1 cellular context compared by ENCODE assay signal in the genomic region with DNA sequence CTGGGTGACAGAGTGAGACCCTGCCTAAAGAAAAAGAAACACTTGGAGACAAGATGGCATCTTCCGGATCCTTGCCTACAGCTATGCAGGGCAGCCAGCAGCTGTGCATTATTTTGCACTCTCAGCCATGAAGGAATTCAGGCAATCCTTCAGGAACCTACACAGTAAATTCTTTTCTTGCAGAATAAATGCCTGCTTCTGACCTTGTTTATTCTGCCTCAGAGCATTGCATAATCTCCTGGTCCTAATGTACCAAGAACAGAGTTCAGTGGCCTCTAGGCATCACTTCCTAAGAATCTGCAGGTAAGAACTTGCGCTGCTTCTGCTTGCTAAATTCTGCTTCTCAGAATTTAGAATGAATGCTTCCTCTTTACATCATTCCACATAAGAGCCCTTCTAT.
TF ChIP-seq lines count a peak whose summit lies in the region.

No MANE protein-coding gene starts in this region.

TF ChIP-seq in HepG2, 621 proteins besides CTCF, POLR2A, EP300 and RAD21 (continued from another document and continues in another):
- TF ChIP-seq, protein P1, sequence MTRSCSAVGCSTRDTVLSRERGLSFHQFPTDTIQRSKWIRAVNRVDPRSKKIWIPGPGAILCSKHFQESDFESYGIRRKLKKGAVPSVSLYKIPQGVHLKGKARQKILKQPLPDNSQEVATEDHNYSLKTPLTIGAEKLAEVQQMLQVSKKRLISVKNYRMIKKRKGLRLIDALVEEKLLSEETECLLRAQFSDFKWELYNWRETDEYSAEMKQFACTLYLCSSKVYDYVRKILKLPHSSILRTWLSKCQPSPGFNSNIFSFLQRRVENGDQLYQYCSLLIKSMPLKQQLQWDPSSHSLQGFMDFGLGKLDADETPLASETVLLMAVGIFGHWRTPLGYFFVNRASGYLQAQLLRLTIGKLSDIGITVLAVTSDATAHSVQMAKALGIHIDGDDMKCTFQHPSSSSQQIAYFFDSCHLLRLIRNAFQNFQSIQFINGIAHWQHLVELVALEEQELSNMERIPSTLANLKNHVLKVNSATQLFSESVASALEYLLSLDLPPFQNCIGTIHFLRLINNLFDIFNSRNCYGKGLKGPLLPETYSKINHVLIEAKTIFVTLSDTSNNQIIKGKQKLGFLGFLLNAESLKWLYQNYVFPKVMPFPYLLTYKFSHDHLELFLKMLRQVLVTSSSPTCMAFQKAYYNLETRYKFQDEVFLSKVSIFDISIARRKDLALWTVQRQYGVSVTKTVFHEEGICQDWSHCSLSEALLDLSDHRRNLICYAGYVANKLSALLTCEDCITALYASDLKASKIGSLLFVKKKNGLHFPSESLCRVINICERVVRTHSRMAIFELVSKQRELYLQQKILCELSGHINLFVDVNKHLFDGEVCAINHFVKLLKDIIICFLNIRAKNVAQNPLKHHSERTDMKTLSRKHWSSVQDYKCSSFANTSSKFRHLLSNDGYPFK (CRISPR knock-in tag; IDR thresholded peaks at IDR 0.05; ENCODE audit: borderline replicate concordance), result no peak
- no peak for TF ChIP-seq AHR (CRISPR knock-in tag; IDR thresholded peaks at IDR 0.05)
- TF ChIP-seq, protein P2, sequence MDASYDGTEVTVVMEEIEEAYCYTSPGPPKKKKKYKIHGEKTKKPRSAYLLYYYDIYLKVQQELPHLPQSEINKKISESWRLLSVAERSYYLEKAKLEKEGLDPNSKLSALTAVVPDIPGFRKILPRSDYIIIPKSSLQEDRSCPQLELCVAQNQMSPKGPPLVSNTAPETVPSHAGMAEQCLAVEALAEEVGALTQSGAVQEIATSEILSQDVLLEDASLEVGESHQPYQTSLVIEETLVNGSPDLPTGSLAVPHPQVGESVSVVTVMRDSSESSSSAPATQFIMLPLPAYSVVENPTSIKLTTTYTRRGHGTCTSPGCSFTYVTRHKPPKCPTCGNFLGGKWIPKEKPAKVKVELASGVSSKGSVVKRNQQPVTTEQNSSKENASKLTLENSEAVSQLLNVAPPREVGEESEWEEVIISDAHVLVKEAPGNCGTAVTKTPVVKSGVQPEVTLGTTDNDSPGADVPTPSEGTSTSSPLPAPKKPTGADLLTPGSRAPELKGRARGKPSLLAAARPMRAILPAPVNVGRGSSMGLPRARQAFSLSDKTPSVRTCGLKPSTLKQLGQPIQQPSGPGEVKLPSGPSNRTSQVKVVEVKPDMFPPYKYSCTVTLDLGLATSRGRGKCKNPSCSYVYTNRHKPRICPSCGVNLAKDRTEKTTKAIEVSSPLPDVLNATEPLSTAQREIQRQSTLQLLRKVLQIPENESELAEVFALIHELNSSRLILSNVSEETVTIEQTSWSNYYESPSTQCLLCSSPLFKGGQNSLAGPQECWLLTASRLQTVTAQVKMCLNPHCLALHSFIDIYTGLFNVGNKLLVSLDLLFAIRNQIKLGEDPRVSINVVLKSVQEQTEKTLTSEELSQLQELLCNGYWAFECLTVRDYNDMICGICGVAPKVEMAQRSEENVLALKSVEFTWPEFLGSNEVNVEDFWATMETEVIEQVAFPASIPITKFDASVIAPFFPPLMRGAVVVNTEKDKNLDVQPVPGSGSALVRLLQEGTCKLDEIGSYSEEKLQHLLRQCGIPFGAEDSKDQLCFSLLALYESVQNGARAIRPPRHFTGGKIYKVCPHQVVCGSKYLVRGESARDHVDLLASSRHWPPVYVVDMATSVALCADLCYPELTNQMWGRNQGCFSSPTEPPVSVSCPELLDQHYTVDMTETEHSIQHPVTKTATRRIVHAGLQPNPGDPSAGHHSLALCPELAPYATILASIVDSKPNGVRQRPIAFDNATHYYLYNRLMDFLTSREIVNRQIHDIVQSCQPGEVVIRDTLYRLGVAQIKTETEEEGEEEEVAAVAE (CRISPR knock-in tag; IDR thresholded peaks at IDR 0.05; ENCODE audit: borderline replicate concordance), result no peak
- peak; percentile 95 for TF ChIP-seq CEBPG (CRISPR knock-in tag; IDR thresholded peaks at IDR 0.05)
- TF ChIP-seq ZNF746 (CRISPR knock-in tag; IDR thresholded peaks at IDR 0.05), result no peak
- TF ChIP-seq MTF1 (CRISPR knock-in tag; IDR thresholded peaks at IDR 0.05), result no peak
- TF ChIP-seq, protein P3, sequence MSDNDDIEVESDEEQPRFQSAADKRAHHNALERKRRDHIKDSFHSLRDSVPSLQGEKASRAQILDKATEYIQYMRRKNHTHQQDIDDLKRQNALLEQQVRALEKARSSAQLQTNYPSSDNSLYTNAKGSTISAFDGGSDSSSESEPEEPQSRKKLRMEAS (IDR thresholded peaks at IDR 0.05), result no peak
- no peak for TF ChIP-seq MAF1 (CRISPR knock-in tag; IDR thresholded peaks at IDR 0.05; ENCODE audit: borderline replicate concordance)
- no peak for TF ChIP-seq ZFP36L1 (CRISPR knock-in tag; IDR thresholded peaks at IDR 0.05)
- TF ChIP-seq HDAC6 (IDR thresholded peaks at IDR 0.05; ENCODE audit: low read depth, low read length), result no peak
- peak; percentile 64 for TF ChIP-seq TEAD3 (CRISPR knock-in tag; optimal IDR thresholded peaks at IDR 0.05; ENCODE audit: borderline replicate concordance)
- no peak for TF ChIP-seq SNRNP70 (IDR thresholded peaks at IDR 0.05; ENCODE audit: low read depth, low read length)
- no peak for TF ChIP-seq TAF15 (IDR thresholded peaks at IDR 0.05; ENCODE audit: low read depth, low read length, poor library complexity, severe bottlenecking)
- TF ChIP-seq NONO (IDR thresholded peaks at IDR 0.05), result no peak
- no peak for TF ChIP-seq NONO (CRISPR knock-in tag; conservative IDR thresholded peaks at IDR 0.05)
- TF ChIP-seq, protein P4, sequence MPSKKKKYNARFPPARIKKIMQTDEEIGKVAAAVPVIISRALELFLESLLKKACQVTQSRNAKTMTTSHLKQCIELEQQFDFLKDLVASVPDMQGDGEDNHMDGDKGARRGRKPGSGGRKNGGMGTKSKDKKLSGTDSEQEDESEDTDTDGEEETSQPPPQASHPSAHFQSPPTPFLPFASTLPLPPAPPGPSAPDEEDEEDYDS (CRISPR knock-in tag; IDR thresholded peaks at IDR 0.05), result no peak
- no peak for TF ChIP-seq PHF20 (CRISPR knock-in tag; IDR thresholded peaks at IDR 0.05)
- TF ChIP-seq ZNF44 (CRISPR knock-in tag; IDR thresholded peaks at IDR 0.05), result no peak
- TF ChIP-seq ZNF263 (CRISPR knock-in tag; IDR thresholded peaks at IDR 0.05), result no peak
- peak; percentile 37; the same call in 1 of the 2 replicates for TF ChIP-seq SOX5 (CRISPR knock-in tag; IDR thresholded peaks at IDR 0.05; ENCODE audit: borderline replicate concordance)
- no peak for TF ChIP-seq PCBP1 (IDR thresholded peaks at IDR 0.05; ENCODE audit: borderline replicate concordance, low read depth, low read length)
- no peak for TF ChIP-seq ZNF776 (CRISPR knock-in tag; IDR thresholded peaks at IDR 0.05)
- TF ChIP-seq, protein P5, sequence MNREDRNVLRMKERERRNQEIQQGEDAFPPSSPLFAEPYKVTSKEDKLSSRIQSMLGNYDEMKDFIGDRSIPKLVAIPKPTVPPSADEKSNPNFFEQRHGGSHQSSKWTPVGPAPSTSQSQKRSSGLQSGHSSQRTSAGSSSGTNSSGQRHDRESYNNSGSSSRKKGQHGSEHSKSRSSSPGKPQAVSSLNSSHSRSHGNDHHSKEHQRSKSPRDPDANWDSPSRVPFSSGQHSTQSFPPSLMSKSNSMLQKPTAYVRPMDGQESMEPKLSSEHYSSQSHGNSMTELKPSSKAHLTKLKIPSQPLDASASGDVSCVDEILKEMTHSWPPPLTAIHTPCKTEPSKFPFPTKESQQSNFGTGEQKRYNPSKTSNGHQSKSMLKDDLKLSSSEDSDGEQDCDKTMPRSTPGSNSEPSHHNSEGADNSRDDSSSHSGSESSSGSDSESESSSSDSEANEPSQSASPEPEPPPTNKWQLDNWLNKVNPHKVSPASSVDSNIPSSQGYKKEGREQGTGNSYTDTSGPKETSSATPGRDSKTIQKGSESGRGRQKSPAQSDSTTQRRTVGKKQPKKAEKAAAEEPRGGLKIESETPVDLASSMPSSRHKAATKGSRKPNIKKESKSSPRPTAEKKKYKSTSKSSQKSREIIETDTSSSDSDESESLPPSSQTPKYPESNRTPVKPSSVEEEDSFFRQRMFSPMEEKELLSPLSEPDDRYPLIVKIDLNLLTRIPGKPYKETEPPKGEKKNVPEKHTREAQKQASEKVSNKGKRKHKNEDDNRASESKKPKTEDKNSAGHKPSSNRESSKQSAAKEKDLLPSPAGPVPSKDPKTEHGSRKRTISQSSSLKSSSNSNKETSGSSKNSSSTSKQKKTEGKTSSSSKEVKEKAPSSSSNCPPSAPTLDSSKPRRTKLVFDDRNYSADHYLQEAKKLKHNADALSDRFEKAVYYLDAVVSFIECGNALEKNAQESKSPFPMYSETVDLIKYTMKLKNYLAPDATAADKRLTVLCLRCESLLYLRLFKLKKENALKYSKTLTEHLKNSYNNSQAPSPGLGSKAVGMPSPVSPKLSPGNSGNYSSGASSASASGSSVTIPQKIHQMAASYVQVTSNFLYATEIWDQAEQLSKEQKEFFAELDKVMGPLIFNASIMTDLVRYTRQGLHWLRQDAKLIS (CRISPR knock-in tag; IDR thresholded peaks at IDR 0.05), result no peak
- no peak for TF ChIP-seq PPARG (CRISPR knock-in tag; conservative IDR thresholded peaks at IDR 0.05)
- TF ChIP-seq ZNF225 (CRISPR knock-in tag; IDR thresholded peaks at IDR 0.05), result no peak
- no peak for TF ChIP-seq HMGA1 (CRISPR knock-in tag; conservative IDR thresholded peaks at IDR 0.05)
- no peak for TF ChIP-seq POLR2AphosphoS5 (IDR thresholded peaks at IDR 0.05; ENCODE audit: low read depth, low read length)
- TF ChIP-seq SMYD3 (CRISPR knock-in tag; IDR thresholded peaks at IDR 0.05), result no peak
- no peak for TF ChIP-seq RORA (CRISPR knock-in tag; IDR thresholded peaks at IDR 0.05)
- TF ChIP-seq BHLHE40 (IDR thresholded peaks at IDR 0.05; ENCODE audit: low read length), result no peak
- TF ChIP-seq NFE2 (CRISPR knock-in tag; IDR thresholded peaks at IDR 0.05), result no peak
- TF ChIP-seq GLI4 (CRISPR knock-in tag; IDR thresholded peaks at IDR 0.05; ENCODE audit: borderline replicate concordance), result no peak
- no peak for TF ChIP-seq ZNF709 (CRISPR knock-in tag; IDR thresholded peaks at IDR 0.05)
- TF ChIP-seq, protein P6, sequence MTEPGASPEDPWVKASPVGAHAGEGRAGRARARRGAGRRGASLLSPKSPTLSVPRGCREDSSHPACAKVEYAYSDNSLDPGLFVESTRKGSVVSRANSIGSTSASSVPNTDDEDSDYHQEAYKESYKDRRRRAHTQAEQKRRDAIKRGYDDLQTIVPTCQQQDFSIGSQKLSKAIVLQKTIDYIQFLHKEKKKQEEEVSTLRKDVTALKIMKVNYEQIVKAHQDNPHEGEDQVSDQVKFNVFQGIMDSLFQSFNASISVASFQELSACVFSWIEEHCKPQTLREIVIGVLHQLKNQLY (CRISPR knock-in tag; IDR thresholded peaks at IDR 0.05), result no peak
- TF ChIP-seq, protein P7, sequence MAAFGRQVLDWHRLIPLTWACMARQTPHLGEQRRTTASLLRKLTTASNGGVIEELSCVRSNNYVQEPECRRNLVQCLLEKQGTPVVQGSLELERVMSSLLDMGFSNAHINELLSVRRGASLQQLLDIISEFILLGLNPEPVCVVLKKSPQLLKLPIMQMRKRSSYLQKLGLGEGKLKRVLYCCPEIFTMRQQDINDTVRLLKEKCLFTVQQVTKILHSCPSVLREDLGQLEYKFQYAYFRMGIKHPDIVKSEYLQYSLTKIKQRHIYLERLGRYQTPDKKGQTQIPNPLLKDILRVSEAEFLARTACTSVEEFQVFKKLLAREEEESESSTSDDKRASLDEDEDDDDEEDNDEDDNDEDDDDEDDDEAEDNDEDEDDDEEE (CRISPR knock-in tag; IDR thresholded peaks at IDR 0.05), result no peak
- TF ChIP-seq NR2F2 (IDR thresholded peaks at IDR 0.05; ENCODE audit: borderline replicate concordance, low read depth), result peak; percentile 52; the same call in 1 of the 2 replicates
- no peak for TF ChIP-seq SCMH1 (CRISPR knock-in tag; IDR thresholded peaks at IDR 0.05; ENCODE audit: borderline replicate concordance)
- TF ChIP-seq ZNF615 (CRISPR knock-in tag; IDR thresholded peaks at IDR 0.05; ENCODE audit: borderline replicate concordance), result no peak
- peak; percentile 90 for TF ChIP-seq ZEB1 (IDR thresholded peaks at IDR 0.05; ENCODE audit: insufficient replicate concordance, low read depth)
- TF ChIP-seq, protein P8, sequence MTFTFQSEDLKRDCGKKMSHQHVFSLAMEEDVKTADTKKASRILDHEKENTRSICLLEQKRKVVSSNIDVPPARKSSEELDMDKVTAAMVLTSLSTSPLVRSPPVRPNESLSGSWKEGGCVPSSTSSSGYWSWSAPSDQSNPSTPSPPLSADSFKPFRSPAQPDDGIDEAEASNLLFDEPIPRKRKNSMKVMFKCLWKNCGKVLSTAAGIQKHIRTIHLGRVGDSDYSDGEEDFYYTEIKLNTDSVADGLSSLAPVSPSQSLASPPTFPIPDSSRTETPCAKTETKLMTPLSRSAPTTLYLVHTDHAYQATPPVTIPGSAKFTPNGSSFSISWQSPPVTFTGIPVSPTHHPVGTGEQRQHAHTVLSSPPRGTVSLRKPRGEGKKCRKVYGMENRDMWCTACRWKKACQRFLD (CRISPR knock-in tag; IDR thresholded peaks at IDR 0.05; ENCODE audit: borderline replicate concordance), result no peak
- TF ChIP-seq MEIS1 (CRISPR knock-in tag; IDR thresholded peaks at IDR 0.05; ENCODE audit: borderline replicate concordance), result no peak
- TF ChIP-seq JUNB (CRISPR knock-in tag; IDR thresholded peaks at IDR 0.05; ENCODE audit: borderline replicate concordance), result no peak
- 0 out of 2 replicates have a peak, but pooled peaks have one; percentile 24 for TF ChIP-seq THAP11 (CRISPR knock-in tag; IDR thresholded peaks at IDR 0.05)
- 0 out of 2 replicates have a peak, but pooled peaks have one; percentile 42 for TF ChIP-seq HDAC1 (CRISPR knock-in tag; IDR thresholded peaks at IDR 0.05)
- no peak for TF ChIP-seq ARNTL (CRISPR knock-in tag; IDR thresholded peaks at IDR 0.05)
- no peak for TF ChIP-seq EZH2 (conservative IDR thresholded peaks at IDR 0.05; ENCODE audit: low read depth, low read length)
- TF ChIP-seq RCOR2 (CRISPR knock-in tag; IDR thresholded peaks at IDR 0.05), result peak; percentile 69; the same call in 1 of the 2 replicates
- no peak for TF ChIP-seq ZNF501 (CRISPR knock-in tag; IDR thresholded peaks at IDR 0.05)
- TF ChIP-seq, protein P9, sequence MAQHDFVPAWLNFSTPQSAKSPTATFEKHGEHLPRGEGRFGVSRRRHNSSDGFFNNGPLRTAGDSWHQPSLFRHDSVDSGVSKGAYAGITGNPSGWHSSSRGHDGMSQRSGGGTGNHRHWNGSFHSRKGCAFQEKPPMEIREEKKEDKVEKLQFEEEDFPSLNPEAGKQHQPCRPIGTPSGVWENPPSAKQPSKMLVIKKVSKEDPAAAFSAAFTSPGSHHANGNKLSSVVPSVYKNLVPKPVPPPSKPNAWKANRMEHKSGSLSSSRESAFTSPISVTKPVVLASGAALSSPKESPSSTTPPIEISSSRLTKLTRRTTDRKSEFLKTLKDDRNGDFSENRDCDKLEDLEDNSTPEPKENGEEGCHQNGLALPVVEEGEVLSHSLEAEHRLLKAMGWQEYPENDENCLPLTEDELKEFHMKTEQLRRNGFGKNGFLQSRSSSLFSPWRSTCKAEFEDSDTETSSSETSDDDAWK (CRISPR knock-in tag; IDR thresholded peaks at IDR 0.05), result no peak
- no peak for TF ChIP-seq IKZF1 (IDR thresholded peaks at IDR 0.05)
- peak; percentile 83 for TF ChIP-seq FOXO1 (CRISPR knock-in tag; IDR thresholded peaks at IDR 0.05)
- TF ChIP-seq ZNF644 (CRISPR knock-in tag; IDR thresholded peaks at IDR 0.05; ENCODE audit: low read depth), result no peak
- TF ChIP-seq ZNF891 (CRISPR knock-in tag; IDR thresholded peaks at IDR 0.05), result no peak
- TF ChIP-seq SP1 (IDR thresholded peaks at IDR 0.05), result no peak
- TF ChIP-seq SP1 (CRISPR knock-in tag; IDR thresholded peaks at IDR 0.05), result no peak
- no peak for TF ChIP-seq YEATS4 (CRISPR knock-in tag; IDR thresholded peaks at IDR 0.05; ENCODE audit: borderline replicate concordance)
- TF ChIP-seq TEAD2 (CRISPR knock-in tag; IDR thresholded peaks at IDR 0.05), result no peak
- no peak for TF ChIP-seq XBP1 (CRISPR knock-in tag; IDR thresholded peaks at IDR 0.05)
- peak; percentile 87 for TF ChIP-seq GATAD2A (CRISPR knock-in tag; IDR thresholded peaks at IDR 0.05)
